ENCODE assay signal across 9 cellular contexts in genomic region chr22:19619144-19620009, GRCh38.
A peak's percentile ranks its signal among the peaks of the same experiment; 100 is the strongest.
DNase-seq lines count a peak whose midpoint lies in the region; ATAC-seq and TF ChIP-seq lines count a peak whose summit lies in the region.
"Had no signal": no experiment of that assay in that cellular context is flagged by ENCODE, and none has a peak within 500 bp of the region (broad histone marks: within the 10 kb centered on the region; RNA-seq: fewer than 3 reads in every experiment).

No MANE protein-coding gene starts in this region.

- H3K36me3 ChIP-seq in OCI-LY7 (ENCODE audit: insufficient read depth, low read length) (no peaks in the 10 kb centered on the region), left ventricle myocardium inferior (no peaks in the 10 kb centered on the region), upper lobe of right lung (no peaks in the 10 kb centered on the region)

- DNase-seq in OCI-LY7 (ENCODE audit: low spot score) (peak; percentile 92), NOMO-1 treated with DMSO at 0.1 percent for 48 hours (lab: John Stamatoyannopoulos, UW; ENCODE audit: unreplicated experiment) (no peak), CD1c-positive myeloid dendritic cell (ENCODE audit: extremely low spot score) (no peak), left ventricle myocardium inferior (no peak), upper lobe of right lung (no peak)
- DNase-seq: NCI-H69 had no signal

- peak overlapping the region; percentile 2; the same call in 1 of the 2 replicates for H3K4me3 ChIP-seq in GM08714 (ENCODE audit: low read length)
- H3K4me3 ChIP-seq in OCI-LY7 (ENCODE audit: low read depth, low read length, poor library complexity, severe bottlenecking) = peak overlapping the region; percentile 24
- no peak overlapping the region for H3K4me3 ChIP-seq in left ventricle myocardium inferior
- no peak overlapping the region for H3K4me3 ChIP-seq in upper lobe of right lung

- H3K27ac ChIP-seq in OCI-LY7 (ENCODE audit: low read depth, low read length, poor library complexity, severe bottlenecking) (peak overlapping the region; percentile 76), left ventricle myocardium inferior (replicated peaks) (no peak overlapping the region), upper lobe of right lung (no peak overlapping the region)

- no peaks in the 10 kb centered on the region for H4K20me1 ChIP-seq in OCI-LY7 (ENCODE audit: insufficient read depth, low read length)

- CTCF ChIA-PET in OCI-LY7 (lab: Charles Lee; ENCODE audit: unreplicated experiment) = interaction anchor here (0.5 kb wide), 2 partner anchors 9 to 23 kb away, joined by 3 read pairs; no protein-coding TSS in a partner anchor

- H3K27me3 ChIP-seq in left ventricle myocardium inferior (ENCODE audit: low read depth) = peaks cover 54% of the 10 kb centered on the region
- no peaks in the 10 kb centered on the region for H3K27me3 ChIP-seq in upper lobe of right lung

- H3K4me2 ChIP-seq in OCI-LY7 (ENCODE audit: low read length) = peak overlapping the region; percentile 76

- no peak overlapping the region for H2AFZ ChIP-seq in OCI-LY7 (ENCODE audit: low read length)

- H3K4me1 ChIP-seq in OCI-LY7 (ENCODE audit: insufficient read depth, low read length, poor library complexity, severe bottlenecking) = peaks cover 68% of the 10 kb centered on the region
- peaks cover 15% of the 10 kb centered on the region for H3K4me1 ChIP-seq in left ventricle myocardium inferior
- H3K4me1 ChIP-seq in upper lobe of right lung = peaks cover 13% of the 10 kb centered on the region

- ATAC-seq in GM18868 (IDR thresholded peaks at IDR 0.05; ENCODE audit: unreplicated experiment) = peak; percentile 44
- peak; percentile 71 for ATAC-seq in HG02852 (IDR thresholded peaks at IDR 0.05; ENCODE audit: unreplicated experiment)
- no peak for ATAC-seq in upper lobe of right lung

- BruUV-seq in OCI-LY7 (replicated peaks; lab: Mats Ljungman, UMichigan) = no TSS peak

- no peaks in the 10 kb centered on the region for H3K79me2 ChIP-seq in OCI-LY7 (ENCODE audit: insufficient read depth, low read depth, low read length)

- no peaks in the 10 kb centered on the region for H3K9me3 ChIP-seq in OCI-LY7 (ENCODE audit: low read length)
- H3K9me3 ChIP-seq in left ventricle myocardium inferior (replicated peaks) = no peaks in the 10 kb centered on the region
- no peaks in the 10 kb centered on the region for H3K9me3 ChIP-seq in upper lobe of right lung

- POLR2A ChIA-PET in OCI-LY7 (lab: Charles Lee) = interaction anchor here (0.6 to 1.2 kb wide), 3 partner anchors 23 to 199 kb away, joined by 3 to 5 read pairs (median 4); no protein-coding TSS in a partner anchor

- no peaks in the 10 kb centered on the region for H3K9me2 ChIP-seq in OCI-LY7 (ENCODE audit: insufficient read depth, low read length)

- TF ChIP-seq CTCF in OCI-LY7 (conservative IDR thresholded peaks at IDR 0.05; ENCODE audit: low read length) = no peak
- no peak for TF ChIP-seq CTCF in left ventricle myocardium inferior (IDR thresholded peaks at IDR 0.05; ENCODE audit: borderline replicate concordance)
- TF ChIP-seq CTCF in upper lobe of right lung (IDR thresholded peaks at IDR 0.05) = no peak

- intact Hi-C loops in OCI-LY7 (cut with micrococcal nuclease; ENCODE audit: unreplicated experiment) = loop anchor here (1.0 to 2.0 kb wide), 3 partner anchors 22 to 189 kb away; partner anchors contain the start of gene HIRA
- intact Hi-C loops in left ventricle myocardium inferior (cut with micrococcal nuclease) = no loop called here
- intact Hi-C loops in upper lobe of right lung (cut with DNase I) = loop anchor here (10.0 kb wide), 1 partner anchor 95 kb away; the partner anchor contains the start of gene CLDN5

Comparison
In these comparisons a context has a peak if more than half of its experiments do, and no peak if none do; other contexts are left out.
1. H3K4me3 ChIP-seq: peak in GM08714 (single experiment) and OCI-LY7 (single experiment); none in left ventricle myocardium inferior (single experiment) and upper lobe of right lung (single experiment).